ENCODE assay signal across 23 cellular contexts in genomic region chr10:9012312-9012711, GRCh38.
A peak's percentile ranks its signal among the peaks of the same experiment; 100 is the strongest.
DNase-seq lines count a peak whose midpoint lies in the region; ATAC-seq and TF ChIP-seq lines count a peak whose summit lies in the region.
"Had no signal": no experiment of that assay in that cellular context is flagged by ENCODE, and none has a peak within 500 bp of the region (broad histone marks: within the 10 kb centered on the region; RNA-seq: fewer than 3 reads in every experiment).

No MANE protein-coding gene starts in this region.

- peaks cover 7% of the 10 kb centered on the region for H3K36me3 Mint-ChIP-seq in activated naive CD8-positive, alpha-beta T cell
- H3K36me3 Mint-ChIP-seq in activated naive CD8-positive, alpha-beta T cell treated with anti-CD3 and anti-CD28 coated beads for 36 hours = peaks cover 4% of the 10 kb centered on the region
- H3K36me3 Mint-ChIP-seq: activated CD8-positive, alpha-beta memory T cell treated with anti-CD3 and anti-CD28 coated beads, Interleukin-2, amount 10 ng/mL, durations not matched to agents 7 days and 5 days; neural progenitor cell had no signal

- H4K20me1 ChIP-seq in smooth muscle cell (ENCODE audit: low read depth) = no peaks in the 10 kb centered on the region
- H4K20me1 ChIP-seq: BLaER1 treated with 17β-estradiol and CSF1 and Interleukin-3, amounts not matched to agents 10 nM and 100 nM had no signal

- H3K4me3 Mint-ChIP-seq in activated naive CD8-positive, alpha-beta T cell = peak overlapping the region; percentile 72
- H3K4me3 Mint-ChIP-seq in activated naive CD8-positive, alpha-beta T cell treated with anti-CD3 and anti-CD28 coated beads for 36 hours = no peak overlapping the region
- H3K4me3 Mint-ChIP-seq: activated CD8-positive, alpha-beta memory T cell treated with anti-CD3 and anti-CD28 coated beads, Interleukin-2, amount 10 ng/mL, durations not matched to agents 7 days and 5 days; central memory CD8-positive, alpha-beta T cell; HFFc6; neural progenitor cell had no signal

- H3K79me2 ChIP-seq in smooth muscle cell (ENCODE audit: low read depth) = no peaks in the 10 kb centered on the region

- H3F3A ChIP-seq in smooth muscle cell (ENCODE audit: low read depth) = no peaks in the 10 kb centered on the region

- peak overlapping the region; percentile 83 for H3K27ac Mint-ChIP-seq in activated naive CD8-positive, alpha-beta T cell
- no peak overlapping the region for H3K27ac Mint-ChIP-seq in activated naive CD8-positive, alpha-beta T cell treated with anti-CD3 and anti-CD28 coated beads for 36 hours
- H3K27ac Mint-ChIP-seq: activated CD8-positive, alpha-beta memory T cell treated with anti-CD3 and anti-CD28 coated beads, Interleukin-2, amount 10 ng/mL, durations not matched to agents 7 days and 5 days; HFFc6; neural progenitor cell had no signal

- WGBS in smooth muscle cell (ENCODE audit: low lambda C conversion rate) = 45% methylated on average over 1 of the region's 1 CpG
- 36% methylated on average over 1 of the region's 1 CpG for WGBS in lower leg skin, 2 donors

- H3K4me1 ChIP-seq in smooth muscle cell (ENCODE audit: low read depth) = no peaks in the 10 kb centered on the region
- H3K4me1 ChIP-seq: esophagus muscularis mucosa, heart left ventricle, left ventricle myocardium inferior, neural progenitor cell had no signal

- H3K4me2 ChIP-seq in smooth muscle cell = peak overlapping the region; percentile 1
- H3K4me2 ChIP-seq: BLaER1 treated with 17β-estradiol and CSF1 and Interleukin-3, amounts not matched to agents 10 nM and 100 nM; neural progenitor cell had no signal

- no peak for TF ChIP-seq POLR2A in lower leg skin (IDR thresholded peaks at IDR 0.05)

- TF ChIP-seq CTCF in foreskin fibroblast (IDR thresholded peaks at IDR 0.05; ENCODE audit: low read depth, low read length) (no peak), smooth muscle cell (IDR thresholded peaks at IDR 0.05; ENCODE audit: borderline replicate concordance, insufficient read depth, poor library complexity, severe bottlenecking) (no peak), lower leg skin (IDR thresholded peaks at IDR 0.05) (no peak)

- no peak overlapping the region for H3K4me3 ChIP-seq in foreskin fibroblast (ENCODE audit: low read depth in 1 of 2, low read length in 2 of 2)
- H3K4me3 ChIP-seq in smooth muscle cell = no peak overlapping the region
- no peak overlapping the region for H3K4me3 ChIP-seq in lower leg skin (ENCODE audit: low read depth, poor library complexity, severe bottlenecking)
- H3K4me3 ChIP-seq: BLaER1 treated with 17β-estradiol and CSF1 and Interleukin-3, amounts not matched to agents 10 nM and 100 nM; esophagus muscularis mucosa; heart left ventricle; left ventricle myocardium inferior; neural progenitor cell had no signal

- H3K4me1 Mint-ChIP-seq in activated naive CD8-positive, alpha-beta T cell (ENCODE audit: low read depth) = peaks cover 57% of the 10 kb centered on the region
- H3K4me1 Mint-ChIP-seq in activated naive CD8-positive, alpha-beta T cell treated with anti-CD3 and anti-CD28 coated beads for 36 hours = peaks cover 43% of the 10 kb centered on the region
- H3K4me1 Mint-ChIP-seq: central memory CD8-positive, alpha-beta T cell; neural progenitor cell had no signal

- no peaks in the 10 kb centered on the region for H3K27me3 Mint-ChIP-seq in activated naive CD8-positive, alpha-beta T cell
- no peaks in the 10 kb centered on the region for H3K27me3 Mint-ChIP-seq in activated naive CD8-positive, alpha-beta T cell treated with anti-CD3 and anti-CD28 coated beads for 36 hours
- H3K27me3 Mint-ChIP-seq: activated CD8-positive, alpha-beta memory T cell treated with anti-CD3 and anti-CD28 coated beads, Interleukin-2, amount 10 ng/mL, durations not matched to agents 7 days and 5 days had no signal

- DNase-seq in activated naive CD8-positive, alpha-beta T cell treated with anti-CD3 and anti-CD28 coated beads for 36 hours = no peak
- peak; percentile 72 for DNase-seq in astrocyte of the hippocampus (ENCODE audit: low read depth, low spot score)
- DNase-seq in foreskin fibroblast = peak; percentile 7 to 48
- no peak for DNase-seq in smooth muscle cell (lab: John Stamatoyannopoulos, UW; ENCODE audit: unreplicated experiment)
- no peak for DNase-seq in left colon
- no peak for DNase-seq in lower leg skin (ENCODE audit: low spot score in 2 of 2)
- DNase-seq: activated CD8-positive, alpha-beta memory T cell treated with anti-CD3 and anti-CD28 coated beads, Interleukin-2, amount 10 ng/mL, durations not matched to agents 7 days and 5 days; heart left ventricle; HFFc6; left ventricle myocardium inferior; NCI-H1417; NCI-H2107; NCI-H524 treated with DMSO at 0.1 percent for 48 hours; stimulated activated CD8-positive, alpha-beta memory T cell treated with anti-CD3 and anti-CD28 coated beads, Interleukin-4, amount 100 ng/mL, for 48 hours; substantia nigra; SW 1271 had no signal

- H3K36me3 ChIP-seq in smooth muscle cell (ENCODE audit: low read depth) = no peaks in the 10 kb centered on the region
- H3K36me3 ChIP-seq: BLaER1 treated with 17β-estradiol and CSF1 and Interleukin-3, amounts not matched to agents 10 nM and 100 nM; esophagus muscularis mucosa; heart left ventricle; left ventricle myocardium inferior; neural progenitor cell had no signal

- intact Hi-C loops in left colon (cut with DNase I, micrococcal nuclease) (no loop called here), lower leg skin (cut with DNase I; ENCODE audit: low total_unique reads) (no loop called here)

- no peaks in the 10 kb centered on the region for H3K27me3 ChIP-seq in smooth muscle cell (ENCODE audit: low read depth)
- H3K27me3 ChIP-seq: BLaER1 treated with 17β-estradiol and CSF1 and Interleukin-3, amounts not matched to agents 10 nM and 100 nM; esophagus muscularis mucosa; heart left ventricle; neural progenitor cell had no signal

- no peak overlapping the region for H2AFZ ChIP-seq in smooth muscle cell (ENCODE audit: low read depth)
- H2AFZ ChIP-seq: neural progenitor cell had no signal

- H3K9me3 Mint-ChIP-seq in activated naive CD8-positive, alpha-beta T cell (ENCODE audit: low read depth) = peaks cover 3% of the 10 kb centered on the region
- peaks cover 1% of the 10 kb centered on the region for H3K9me3 Mint-ChIP-seq in activated naive CD8-positive, alpha-beta T cell treated with anti-CD3 and anti-CD28 coated beads for 36 hours
- H3K9me3 Mint-ChIP-seq: central memory CD8-positive, alpha-beta T cell; neural progenitor cell had no signal

- H3K27ac ChIP-seq in smooth muscle cell (ENCODE audit: low read depth) = no peak overlapping the region
- H3K27ac ChIP-seq: BLaER1 treated with 17β-estradiol and CSF1 and Interleukin-3, amounts not matched to agents 10 nM and 100 nM; esophagus muscularis mucosa; heart left ventricle; left ventricle myocardium inferior; neural progenitor cell had no signal

- no peak for ATAC-seq in GM19455 (IDR thresholded peaks at IDR 0.05; ENCODE audit: unreplicated experiment)
- ATAC-seq in left colon = no peak
- ATAC-seq: activated CD8-positive, alpha-beta memory T cell treated with anti-CD3 and anti-CD28 coated beads, Interleukin-2, amount 10 ng/mL, durations not matched to agents 7 days and 5 days; heart left ventricle; HepG2 had no signal

- no peaks in the 10 kb centered on the region for H3K9me3 ChIP-seq in smooth muscle cell (replicated peaks; ENCODE audit: low read depth)
- H3K9me3 ChIP-seq: BLaER1 treated with 17β-estradiol and CSF1 and Interleukin-3, amounts not matched to agents 10 nM and 100 nM; esophagus muscularis mucosa; heart left ventricle; left ventricle myocardium inferior had no signal

- no peak overlapping the region for H3K9ac ChIP-seq in smooth muscle cell (ENCODE audit: low read depth)
- H3K9ac ChIP-seq: BLaER1 treated with 17β-estradiol and CSF1 and Interleukin-3, amounts not matched to agents 10 nM and 100 nM; neural progenitor cell had no signal

Comparison
In these comparisons a context has a peak if more than half of its experiments do, and no peak if none do; other contexts are left out.
1. DNase-seq: peak in astrocyte of the hippocampus (single experiment) and foreskin fibroblast (2 of 2); none in activated naive CD8-positive, alpha-beta T cell treated with anti-CD3 and anti-CD28 coated beads for 36 hours (single experiment), smooth muscle cell (single experiment), left colon (0 of 2) and lower leg skin (0 of 2).